ENCODE assay signal across 18 cellular contexts in genomic region chr13:62300021-62300420, GRCh38.
"Had no signal": no experiment of that assay in that cellular context is flagged by ENCODE, and none has a peak within 500 bp of the region (broad histone marks: within the 10 kb centered on the region; RNA-seq: fewer than 3 reads in every experiment).

No MANE protein-coding gene starts in this region.

- H3K27ac ChIP-seq: body of pancreas, esophagus squamous epithelium, hepatocyte, parathyroid adenoma, spleen, upper lobe of right lung had no signal

- H3K27ac Mint-ChIP-seq: activated B cell treated with CpG ODN at 0.5 μM for 24 hours; activated CD4-positive, alpha-beta memory T cell treated with anti-CD3 and anti-CD28 coated beads, Interleukin-2, amount 10 ng/mL, durations not matched to agents 7 days and 5 days; activated CD8-positive, alpha-beta memory T cell treated with anti-CD3 and anti-CD28 coated beads, Interleukin-2, amount 10 ng/mL, durations not matched to agents 7 days and 5 days; activated naive CD8-positive, alpha-beta T cell treated with anti-CD3 and anti-CD28 coated beads, Interleukin-2, amount 10 ng/mL, durations not matched to agents 7 days and 5 days; effector memory CD8-positive, alpha-beta T cell; natural killer cell; stimulated activated memory B cell treated with anti-CD40 and anti-IgM and Interleukin-4, amounts not matched to agents 10 μg/mL and 1 μg/mL and 100 μg/mL, for 72 hours had no signal

- H3K9ac ChIP-seq: parathyroid adenoma had no signal

- H3K4me1 ChIP-seq: body of pancreas, esophagus squamous epithelium, parathyroid adenoma, spleen, upper lobe of right lung had no signal

- H3K36me3 Mint-ChIP-seq: activated CD8-positive, alpha-beta memory T cell treated with anti-CD3 and anti-CD28 coated beads, Interleukin-2, amount 10 ng/mL, durations not matched to agents 7 days and 5 days; activated naive CD8-positive, alpha-beta T cell treated with anti-CD3 and anti-CD28 coated beads, Interleukin-2, amount 10 ng/mL, durations not matched to agents 7 days and 5 days; natural killer cell; stimulated activated memory B cell treated with anti-CD40 and anti-IgM and Interleukin-4, amounts not matched to agents 10 μg/mL and 1 μg/mL and 100 μg/mL, for 72 hours had no signal

- H3K9me3 Mint-ChIP-seq: activated CD4-positive, alpha-beta memory T cell treated with anti-CD3 and anti-CD28 coated beads, Interleukin-2, amount 10 ng/mL, durations not matched to agents 7 days and 5 days; activated naive CD8-positive, alpha-beta T cell treated with anti-CD3 and anti-CD28 coated beads, Interleukin-2, amount 10 ng/mL, durations not matched to agents 7 days and 5 days; stimulated activated memory B cell treated with anti-CD40 and anti-IgM and Interleukin-4, amounts not matched to agents 10 μg/mL and 1 μg/mL and 100 μg/mL, for 72 hours had no signal

- DNase-seq: activated B cell treated with CpG ODN at 0.5 μM for 24 hours; activated CD4-positive, alpha-beta memory T cell treated with anti-CD3 and anti-CD28 coated beads, Interleukin-2, amount 10 ng/mL, durations not matched to agents 7 days and 5 days; activated CD4-positive, alpha-beta T cell treated with anti-CD3 and anti-CD28 coated beads for 48 hours; activated CD8-positive, alpha-beta memory T cell treated with anti-CD3 and anti-CD28 coated beads, Interleukin-2, amount 10 ng/mL, durations not matched to agents 7 days and 5 days; activated naive CD4-positive, alpha-beta T cell; activated naive CD8-positive, alpha-beta T cell treated with anti-CD3 and anti-CD28 coated beads, Interleukin-2, amount 10 ng/mL, durations not matched to agents 7 days and 5 days; amygdala; body of pancreas; effector memory CD8-positive, alpha-beta T cell; esophagus squamous epithelium; left cardiac atrium; natural killer cell; spleen; stimulated activated CD4-positive, alpha-beta T cell treated with anti-CD3 and anti-CD28 coated beads, Interleukin-4, amount 100 ng/mL, for 4 hours; upper lobe of right lung had no signal

- ATAC-seq: activated CD8-positive, alpha-beta memory T cell treated with anti-CD3 and anti-CD28 coated beads, Interleukin-2, amount 10 ng/mL, durations not matched to agents 7 days and 5 days; body of pancreas; effector memory CD8-positive, alpha-beta T cell; left cardiac atrium; natural killer cell; stimulated activated memory B cell treated with anti-CD40 and anti-IgM and Interleukin-4, amounts not matched to agents 10 μg/mL and 1 μg/mL and 100 μg/mL, for 72 hours; upper lobe of right lung had no signal

- H3K27me3 ChIP-seq: body of pancreas, esophagus squamous epithelium, hepatocyte, spleen, upper lobe of right lung had no signal

- H3K4me1 Mint-ChIP-seq: activated B cell treated with CpG ODN at 0.5 μM for 24 hours; activated CD4-positive, alpha-beta memory T cell treated with anti-CD3 and anti-CD28 coated beads, Interleukin-2, amount 10 ng/mL, durations not matched to agents 7 days and 5 days; activated CD8-positive, alpha-beta memory T cell treated with anti-CD3 and anti-CD28 coated beads, Interleukin-2, amount 10 ng/mL, durations not matched to agents 7 days and 5 days; activated naive CD8-positive, alpha-beta T cell treated with anti-CD3 and anti-CD28 coated beads, Interleukin-2, amount 10 ng/mL, durations not matched to agents 7 days and 5 days; natural killer cell; stimulated activated memory B cell treated with anti-CD40 and anti-IgM and Interleukin-4, amounts not matched to agents 10 μg/mL and 1 μg/mL and 100 μg/mL, for 72 hours had no signal

- H2AFZ ChIP-seq: hepatocyte, parathyroid adenoma had no signal

- H3K4me3 Mint-ChIP-seq: activated B cell treated with CpG ODN at 0.5 μM for 24 hours; activated CD4-positive, alpha-beta memory T cell treated with anti-CD3 and anti-CD28 coated beads, Interleukin-2, amount 10 ng/mL, durations not matched to agents 7 days and 5 days; activated CD8-positive, alpha-beta memory T cell treated with anti-CD3 and anti-CD28 coated beads, Interleukin-2, amount 10 ng/mL, durations not matched to agents 7 days and 5 days; activated naive CD8-positive, alpha-beta T cell treated with anti-CD3 and anti-CD28 coated beads, Interleukin-2, amount 10 ng/mL, durations not matched to agents 7 days and 5 days; effector memory CD8-positive, alpha-beta T cell; natural killer cell; stimulated activated memory B cell treated with anti-CD40 and anti-IgM and Interleukin-4, amounts not matched to agents 10 μg/mL and 1 μg/mL and 100 μg/mL, for 72 hours had no signal

- H3K4me2 ChIP-seq: hepatocyte had no signal

- H3K79me2 ChIP-seq: hepatocyte, parathyroid adenoma had no signal

- H3K27me3 Mint-ChIP-seq: activated B cell treated with CpG ODN at 0.5 μM for 24 hours; activated CD4-positive, alpha-beta memory T cell treated with anti-CD3 and anti-CD28 coated beads, Interleukin-2, amount 10 ng/mL, durations not matched to agents 7 days and 5 days; activated CD8-positive, alpha-beta memory T cell treated with anti-CD3 and anti-CD28 coated beads, Interleukin-2, amount 10 ng/mL, durations not matched to agents 7 days and 5 days; activated naive CD8-positive, alpha-beta T cell treated with anti-CD3 and anti-CD28 coated beads, Interleukin-2, amount 10 ng/mL, durations not matched to agents 7 days and 5 days; effector memory CD8-positive, alpha-beta T cell; stimulated activated memory B cell treated with anti-CD40 and anti-IgM and Interleukin-4, amounts not matched to agents 10 μg/mL and 1 μg/mL and 100 μg/mL, for 72 hours had no signal

- H3K36me3 ChIP-seq: esophagus squamous epithelium, spleen, upper lobe of right lung had no signal

- H3K4me3 ChIP-seq: body of pancreas, esophagus squamous epithelium, hepatocyte, spleen, upper lobe of right lung had no signal

- H3K9me3 ChIP-seq: body of pancreas, esophagus squamous epithelium, upper lobe of right lung had no signal
